Comparison of ENCODE assay signal across 16 cellular contexts in the genomic region with DNA sequence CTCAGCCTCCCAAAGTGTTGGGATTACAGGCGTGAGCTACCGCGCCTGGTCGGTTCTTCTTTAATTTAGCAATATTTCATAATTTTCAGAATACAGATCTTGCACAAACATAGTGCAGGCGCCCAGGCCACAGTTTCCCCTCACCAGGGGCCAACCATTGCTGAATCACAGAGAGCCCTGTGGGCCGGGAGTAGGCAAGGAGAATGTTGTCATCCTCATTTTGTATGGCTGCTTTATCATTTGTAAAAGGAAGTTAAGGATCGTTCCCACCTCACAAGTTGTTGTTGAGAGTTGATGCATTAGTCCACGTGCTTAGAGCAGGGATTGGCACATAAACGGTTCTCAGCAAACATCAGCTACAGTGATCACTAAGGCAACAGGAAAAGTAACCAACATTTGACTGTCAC. TPM values are rescaled to one million over a fixed set of nuclear protein-coding genes. Genes with fewer than 3 reads are reported as not detected.
DNase-seq lines count a peak whose midpoint lies in the region; ATAC-seq and TF ChIP-seq lines count a peak whose summit lies in the region.
"Had no signal": no experiment of that assay in that cellular context is flagged by ENCODE, and none has a peak within 500 bp of the region (broad histone marks: within the 10 kb centered on the region; RNA-seq: fewer than 3 reads in every experiment).

No MANE protein-coding gene starts in this region.

- no peaks in the 10 kb centered on the region for H4K20me1 ChIP-seq in osteoblast (ENCODE audit: insufficient read depth, low read length)

- intact Hi-C loops in heart left ventricle (cut with DNase I): loop anchor here in 1 of 10 donors (5.0 kb wide), 1 partner anchor 97 kb away; no protein-coding TSS in a partner anchor

- no peaks in the 10 kb centered on the region for H3K9me3 ChIP-seq in heart left ventricle
- no peaks in the 10 kb centered on the region for H3K9me3 ChIP-seq in osteoblast (ENCODE audit: low read depth, low read length)
- H3K9me3 ChIP-seq: ascending aorta, gastrocnemius medialis had no signal

- H3K27me3 ChIP-seq in heart left ventricle: peaks cover 0 to 7% (median 0%) of the 10 kb centered on the region in 9 donors
- H3K27me3 ChIP-seq in osteoblast (ENCODE audit: insufficient read depth, low read length): no peaks in the 10 kb centered on the region
- no peaks in the 10 kb centered on the region for H3K27me3 ChIP-seq in foreskin keratinocyte
- H3K27me3 ChIP-seq: ascending aorta had no signal

- H3K4me3 ChIP-seq in heart left ventricle: no peak overlapping the region
- no peak overlapping the region for H3K4me3 ChIP-seq in osteoblast (ENCODE audit: insufficient read depth, low read length)
- H3K4me3 ChIP-seq: ascending aorta, gastrocnemius medialis had no signal

- no peak for TF ChIP-seq POLR2A in heart left ventricle (IDR thresholded peaks at IDR 0.05)

- WGBS in heart left ventricle, 4 donors: 67 to 74% (median 71%) methylated on average over 9 of the region's 9 CpGs

- H3K4me2 ChIP-seq in osteoblast (ENCODE audit: insufficient read depth, low read length): no peak overlapping the region

- H3K79me2 ChIP-seq in osteoblast (ENCODE audit: insufficient read depth, low read length): no peaks in the 10 kb centered on the region

- ATAC-seq in heart left ventricle: peak; percentile 32 to 72 (median 55)
- no peak for ATAC-seq in foreskin keratinocyte
- ATAC-seq: gastrocnemius medialis had no signal

- peak; percentile 37 to 48 for DNase-seq in Kasumi-1 (lab: John Stamatoyannopoulos, UW)
- peak; percentile 84 for DNase-seq in SIG-M5 (lab: John Stamatoyannopoulos, UW)
- peak in 1 of 5 donors; percentile 49 for DNase-seq in heart left ventricle
- peak; percentile 49 for DNase-seq in osteoblast (ENCODE audit: insufficient read length, low spot score, missing footprints)
- no peak for DNase-seq in NCI-H1694 (lab: John Stamatoyannopoulos, UW)
- DNase-seq in foreskin keratinocyte: no peak
- no peak for DNase-seq in substantia nigra (lab: John Stamatoyannopoulos, UW)
- DNase-seq in NCI-H226: no peak
- DNase-seq: activated gamma-delta T cell; gastrocnemius medialis; NCI-H2029; NCI-H526; stimulated activated CD4-positive, alpha-beta T cell treated with anti-CD3 and anti-CD28 coated beads, Interleukin-2, amount 100 ng/mL, for 48 hours had no signal

- H3K27ac ChIP-seq in heart left ventricle (peak overlapping the region in 1 of 12 donors; percentile 84), osteoblast (ENCODE audit: low read depth, low read length) (no peak overlapping the region), foreskin keratinocyte (no peak overlapping the region), substantia nigra (ENCODE audit: low read depth, low read length, poor library complexity, severe bottlenecking) (no peak overlapping the region)
- H3K27ac ChIP-seq: ascending aorta, gastrocnemius medialis had no signal

- no peak overlapping the region for H2AFZ ChIP-seq in osteoblast (ENCODE audit: low read length)

- H3K4me1 ChIP-seq in heart left ventricle (peaks cover 0 to 27% (median 0%) of the 10 kb centered on the region in 12 donors), osteoblast (ENCODE audit: insufficient read depth, low read length) (no peaks in the 10 kb centered on the region), foreskin keratinocyte (no peaks in the 10 kb centered on the region)
- H3K4me1 ChIP-seq: ascending aorta, gastrocnemius medialis had no signal

- TF ChIP-seq CTCF in heart left ventricle (IDR thresholded peaks at IDR 0.05) (no peak), osteoblast (IDR thresholded peaks at IDR 0.05; ENCODE audit: extremely low read depth, low read depth, low read length) (no peak), foreskin keratinocyte (conservative IDR thresholded peaks at IDR 0.05) (no peak)

- H3K36me3 ChIP-seq in heart left ventricle (no peaks in the 10 kb centered on the region), osteoblast (ENCODE audit: insufficient read depth, low read length) (no peaks in the 10 kb centered on the region)
- H3K36me3 ChIP-seq: ascending aorta, gastrocnemius medialis had no signal

RNA-seq across cellular contexts. Expression of gene MEIS3, which starts 30.2 kb away (rescaled TPM):
- total RNA-seq in heart left ventricle (1 to 10 TPM; 1.8 to 6.0 (median 2.5) TPM), osteoblast (8.3 and 19.7 TPM in 2 replicates), foreskin keratinocyte (2.2 and 3.5 TPM in 2 replicates)
- polyA plus RNA-seq in heart left ventricle (1 to 10 TPM; 2.4 to 3.7 TPM), foreskin keratinocyte (2.4 and 2.5 TPM in 2 replicates)
- polyA plus RNA-seq: endothelial cell of umbilical vein had no signal

RNA-seq across cellular contexts. Expression of gene DHX34, which starts 40.0 kb away (rescaled TPM):
- total RNA-seq in heart left ventricle: 10 to 100 TPM in 2 of 9 donors, 1 to 10 TPM in 7; 3.7 to 10.6 (median 6.7) TPM
- polyA plus RNA-seq in heart left ventricle: 10 to 100 TPM in 1 of 2 donors, 1 to 10 TPM in 1; 6.1 to 13.3 TPM
- 10.9 and 12.7 TPM in 2 replicates for total RNA-seq in osteoblast
- 17.1 and 17.5 TPM in 2 replicates for total RNA-seq in foreskin keratinocyte
- 12.5 and 13.4 TPM in 2 replicates for polyA plus RNA-seq in foreskin keratinocyte

RNA-seq across cellular contexts. Expression of gene C5AR2, which starts 57.2 kb away (rescaled TPM):
- total RNA-seq in heart left ventricle (1 to 10 TPM in 3 of 9 donors, under 1 TPM in 6; 0.12 to 3.3 (median 0.94) TPM), osteoblast (2.5 and 3.5 TPM in 2 replicates), foreskin keratinocyte (not detected in 2 replicates)
- polyA plus RNA-seq in heart left ventricle (under 1 TPM; 0.23 to 0.55 TPM), foreskin keratinocyte (not detected in 2 replicates)
- total RNA-seq: endothelial cell of umbilical vein, neural crest cell had no signal
- polyA plus RNA-seq: endothelial cell of umbilical vein had no signal

Comparison
In these comparisons a context has a peak if more than half of its experiments do, and no peak if none do; other contexts are left out.
1. DNase-seq: peak in Kasumi-1 (2 of 2), SIG-M5 (single experiment) and osteoblast (single experiment); none in NCI-H1694 (single experiment), foreskin keratinocyte (0 of 2), substantia nigra (0 of 49) and NCI-H226 (single experiment).